Comparison of ENCODE assay signal across 8 cellular contexts in genomic region chrX:21374163-21374993, GRCh38. TPM values are rescaled to one million over a fixed set of nuclear protein-coding genes. Genes with fewer than 3 reads are reported as not detected.
DNase-seq lines count a peak whose midpoint lies in the region; ATAC-seq, FAIRE-seq and TF ChIP-seq lines count a peak whose summit lies in the region.

CNKSR2 (plus strand) TSS chrX:21374418; CDS start chrX:21374898, 480 bp downstream.

- peak; percentile 86 for ATAC-seq in HG02678 (IDR thresholded peaks at IDR 0.05; ENCODE audit: unreplicated experiment)
- ATAC-seq in lower lobe of right lung, result peak; percentile 81 to 90

- peak within 1 kb of the TSS; percentile 59 for H3K4me3 ChIP-seq in lower lobe of right lung

- no peaks in the 10 kb centered on the region for H3K4me1 ChIP-seq in lower lobe of right lung

- peak within 1 kb of the TSS; percentile 18 for H3K27ac ChIP-seq in lower lobe of right lung

- H3K9me3 ChIP-seq in lower lobe of right lung, result no peaks in the 10 kb centered on the region

- FAIRE-seq in GM12891 (lab: Jason Lieb, UNC), result peak; percentile 96

- no peak for TF ChIP-seq CTCF in lower lobe of right lung (IDR thresholded peaks at IDR 0.05)

- intact Hi-C loops in lower lobe of right lung (cut with DNase I), result no loop called here

- TF ChIP-seq POLR2A in GM12891 (IDR thresholded peaks at IDR 0.05; ENCODE audit: low read depth, low read length), result no peak; the same call in 1 of the 2 replicates

- DNase-seq in GM12891 (ENCODE audit: insufficient read length, low spot score) (peak; percentile 45), NCI-H1930 (lab: John Stamatoyannopoulos, UW) (peak; percentile 76 to 78), cerebellum (ENCODE audit: low spot score) (peak; percentile 81), lower lobe of right lung (peak; percentile 61), amniotic stem cell (lab: John Stamatoyannopoulos, UW) (no peak)
- DNase-seq in activated CD4-positive, CD25-positive, alpha-beta regulatory T cell (lab: John Stamatoyannopoulos, UW), result peak; percentile 30 to 51 (median 45)
- DNase-seq in stimulated activated CD8-positive, alpha-beta memory T cell treated with anti-CD3 and anti-CD28 coated beads, Interleukin-12 subunit alpha, Interleukin-12 subunit beta, amount 100 ng/mL, for 1 hour (ENCODE audit: low read depth), result peak; percentile 37

- H3K36me3 ChIP-seq in lower lobe of right lung, result no peaks in the 10 kb centered on the region

- peaks cover 11% of the 10 kb centered on the region for H3K27me3 ChIP-seq in lower lobe of right lung (ENCODE audit: low read depth)

TF ChIP-seq in GM12891, 5 proteins besides CTCF, POLR2A, EP300 and RAD21:
- no peak for TF ChIP-seq POLR2AphosphoS5 (IDR thresholded peaks at IDR 0.05; ENCODE audit: low read depth, low read length)
- TF ChIP-seq SPI1 (IDR thresholded peaks at IDR 0.05; ENCODE audit: low read depth, low read length), result no peak
- no peak for TF ChIP-seq PAX5 (IDR thresholded peaks at IDR 0.05; ENCODE audit: insufficient read depth, low read length, severe bottlenecking)
- no peak for TF ChIP-seq POU2F2 (IDR thresholded peaks at IDR 0.05; ENCODE audit: low read depth, low read length)
- no peak for TF ChIP-seq TAF1 (IDR thresholded peaks at IDR 0.05; ENCODE audit: low read depth, low read length)

RNA-seq across cellular contexts. Expression of gene CNKSR2, which starts in this region (rescaled TPM):
- polyA plus RNA-seq in GM12891 (2012; ENCODE audit: low read depth, missing spikeins), result 0.36 TPM
- 168 TPM for total RNA-seq in cerebellum
- total RNA-seq in lower lobe of right lung, result 4.6 TPM

Comparison
In these comparisons a context has a peak if more than half of its experiments do, and no peak if none do; other contexts are left out.
1. RNA of gene CNKSR2 (total RNA-seq): 168 TPM in cerebellum (single experiment); 4.6 TPM in lower lobe of right lung (single experiment); every median in the first group is over 10 times any median in the second.